19 cellular contexts compared by ENCODE assay signal in the genomic region with DNA sequence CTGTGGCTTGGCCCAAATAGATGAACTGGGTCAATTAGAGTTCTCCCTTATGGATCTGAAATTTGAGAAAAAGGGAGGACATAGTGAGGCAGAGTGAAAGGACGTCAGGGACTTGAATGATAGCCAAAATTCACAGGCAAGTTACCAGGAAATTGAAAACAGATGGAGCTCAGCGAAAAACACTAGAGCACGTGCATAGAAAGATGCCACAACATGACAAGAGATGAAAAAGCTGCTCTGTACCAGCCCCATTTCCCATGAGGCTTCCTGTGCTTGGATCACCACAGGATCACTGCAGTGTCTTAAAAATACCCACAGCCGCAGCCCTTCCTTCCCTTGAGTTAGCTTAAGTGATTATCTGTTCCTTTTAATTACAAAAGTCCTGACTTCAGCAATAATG. TPM values are rescaled to one million over a fixed set of nuclear protein-coding genes. Genes with fewer than 3 reads are reported as not detected.
DNase-seq lines count a peak whose midpoint lies in the region; ATAC-seq and TF ChIP-seq lines count a peak whose summit lies in the region.
"Had no signal": no experiment of that assay in that cellular context is flagged by ENCODE, and none has a peak within 500 bp of the region (broad histone marks: within the 10 kb centered on the region; RNA-seq: fewer than 3 reads in every experiment).

No MANE protein-coding gene starts in this region.

- CTCF ChIA-PET in activated CD8-positive, alpha-beta T cell treated with anti-CD3 and anti-CD28 coated beads, Interleukin-2, amount 10 ng/mL, durations not matched to agents 7 days and 5 days (lab: Charles Lee) = no interaction called here
- CTCF ChIA-PET in activated CD8-positive, alpha-beta T cell treated with anti-CD3 and anti-CD28 coated beads for 36 hours (lab: Charles Lee) = interaction anchor here (1.0 to 2.1 kb wide), 5 partner anchors 18 to 531 kb away, joined by 3 to 8 read pairs (median 5); no protein-coding TSS in a partner anchor

- H3K36me3 Mint-ChIP-seq in activated CD8-positive, alpha-beta T cell treated with anti-CD3 and anti-CD28 coated beads, Interleukin-2, amount 10 ng/mL, durations not matched to agents 7 days and 5 days (ENCODE audit: low read depth) = peaks cover 2% of the 10 kb centered on the region
- peaks cover 2% of the 10 kb centered on the region for H3K36me3 Mint-ChIP-seq in activated CD8-positive, alpha-beta T cell treated with anti-CD3 and anti-CD28 coated beads for 36 hours (ENCODE audit: low read depth)
- no peaks in the 10 kb centered on the region for H3K36me3 Mint-ChIP-seq in neural progenitor cell
- no peaks in the 10 kb centered on the region for H3K36me3 Mint-ChIP-seq in progenitor cell of endocrine pancreas (ENCODE audit: insufficient read depth)

- H3K79me2 ChIP-seq in neural progenitor cell (ENCODE audit: low read depth) = no peaks in the 10 kb centered on the region

- H4K20me1 ChIP-seq in neural progenitor cell (ENCODE audit: low read depth) = no peaks in the 10 kb centered on the region

- no peak overlapping the region for H3K4me2 ChIP-seq in neural progenitor cell

- no peak for TF ChIP-seq CTCF in activated CD8-positive, alpha-beta T cell treated with anti-CD3 and anti-CD28 coated beads for 36 hours (IDR thresholded peaks at IDR 0.05)
- TF ChIP-seq CTCF in astrocyte of the spinal cord (IDR thresholded peaks at IDR 0.05; ENCODE audit: low read depth, low read length) = no peak
- no peak for TF ChIP-seq CTCF in neural progenitor cell (IDR thresholded peaks at IDR 0.05)
- no peak for TF ChIP-seq CTCF in progenitor cell of endocrine pancreas (IDR thresholded peaks at IDR 0.05; ENCODE audit: unreplicated experiment)

- no peaks in the 10 kb centered on the region for H3K27me3 Mint-ChIP-seq in activated CD8-positive, alpha-beta T cell treated with anti-CD3 and anti-CD28 coated beads, Interleukin-2, amount 10 ng/mL, durations not matched to agents 7 days and 5 days (ENCODE audit: low read depth)
- H3K27me3 Mint-ChIP-seq in activated CD8-positive, alpha-beta T cell treated with anti-CD3 and anti-CD28 coated beads for 36 hours = no peaks in the 10 kb centered on the region
- H3K27me3 Mint-ChIP-seq in neural progenitor cell (ENCODE audit: insufficient read depth, low read depth) (no peaks in the 10 kb centered on the region), progenitor cell of endocrine pancreas (no peaks in the 10 kb centered on the region)
- H3K27me3 Mint-ChIP-seq: stimulated activated naive CD8-positive, alpha-beta T cell treated with anti-CD3 and anti-CD28 coated beads, Interleukin-15, amount 100 ng/mL, for 72 hours had no signal

- peaks cover 27% of the 10 kb centered on the region for H3K4me1 Mint-ChIP-seq in activated CD8-positive, alpha-beta T cell treated with anti-CD3 and anti-CD28 coated beads, Interleukin-2, amount 10 ng/mL, durations not matched to agents 7 days and 5 days (ENCODE audit: low read depth)
- H3K4me1 Mint-ChIP-seq in activated CD8-positive, alpha-beta T cell treated with anti-CD3 and anti-CD28 coated beads for 36 hours (ENCODE audit: low read depth) = peaks cover 13% of the 10 kb centered on the region
- no peaks in the 10 kb centered on the region for H3K4me1 Mint-ChIP-seq in neural progenitor cell
- peaks cover 5% of the 10 kb centered on the region for H3K4me1 Mint-ChIP-seq in progenitor cell of endocrine pancreas (ENCODE audit: low read depth)

- peak overlapping the region; percentile 21 for H2AFZ ChIP-seq in neural progenitor cell (replicated peaks)

- no peak for ATAC-seq in activated CD8-positive, alpha-beta T cell treated with anti-CD3 and anti-CD28 coated beads, Interleukin-2, amount 10 ng/mL, durations not matched to agents 7 days and 5 days
- no peak for ATAC-seq in activated CD8-positive, alpha-beta T cell treated with anti-CD3 and anti-CD28 coated beads for 36 hours
- ATAC-seq in HG02970 (IDR thresholded peaks at IDR 0.05; ENCODE audit: low FRiP score, unreplicated experiment) = no peak
- ATAC-seq: HepG2; right cardiac atrium; stimulated activated naive CD8-positive, alpha-beta T cell treated with anti-CD3 and anti-CD28 coated beads, Interleukin-15, amount 100 ng/mL, for 72 hours had no signal

- H3K36me3 ChIP-seq in neural progenitor cell = no peaks in the 10 kb centered on the region
- H3K36me3 ChIP-seq: neutrophil, WERI-Rb-1 had no signal

- no peak overlapping the region for H3K9ac ChIP-seq in neural progenitor cell

- H3K27ac Mint-ChIP-seq in activated CD8-positive, alpha-beta T cell treated with anti-CD3 and anti-CD28 coated beads, Interleukin-2, amount 10 ng/mL, durations not matched to agents 7 days and 5 days = no peak overlapping the region
- H3K27ac Mint-ChIP-seq in activated CD8-positive, alpha-beta T cell treated with anti-CD3 and anti-CD28 coated beads for 36 hours = no peak overlapping the region
- H3K27ac Mint-ChIP-seq in neural progenitor cell (no peak overlapping the region), progenitor cell of endocrine pancreas (no peak overlapping the region)

- peak; percentile 36 for DNase-seq in activated CD8-positive, alpha-beta T cell treated with anti-CD3 and anti-CD28 coated beads, Interleukin-2, amount 10 ng/mL, durations not matched to agents 7 days and 5 days
- DNase-seq in activated CD8-positive, alpha-beta T cell treated with anti-CD3 and anti-CD28 coated beads for 36 hours = no peak
- DNase-seq in Kasumi-1 (lab: John Stamatoyannopoulos, UW) = peak; percentile 36 to 46
- peak; percentile 12 for DNase-seq in astrocyte of the spinal cord (ENCODE audit: low read depth, low spot score)
- no peak for DNase-seq in neural progenitor cell (ENCODE audit: low spot score)
- DNase-seq in NCI-H526 (lab: John Stamatoyannopoulos, UW) = no peak
- DNase-seq in progenitor cell of endocrine pancreas (ENCODE audit: low spot score, unreplicated experiment) = no peak
- DNase-seq: 8988T; central memory CD4-positive, alpha-beta T cell; COR-L47; effector CD8-positive, alpha-beta T cell; NCI-H2081; NCI-H774; right cardiac atrium; stimulated activated naive CD8-positive, alpha-beta T cell treated with anti-CD3 and anti-CD28 coated beads, Interleukin-15, amount 100 ng/mL, for 72 hours; WERI-Rb-1 had no signal

- no peak overlapping the region for H3K4me3 Mint-ChIP-seq in activated CD8-positive, alpha-beta T cell treated with anti-CD3 and anti-CD28 coated beads, Interleukin-2, amount 10 ng/mL, durations not matched to agents 7 days and 5 days
- no peak overlapping the region for H3K4me3 Mint-ChIP-seq in activated CD8-positive, alpha-beta T cell treated with anti-CD3 and anti-CD28 coated beads for 36 hours
- H3K4me3 Mint-ChIP-seq in neural progenitor cell (no peak overlapping the region), progenitor cell of endocrine pancreas (ENCODE audit: low read depth) (no peak overlapping the region)
- H3K4me3 Mint-ChIP-seq: stimulated activated naive CD8-positive, alpha-beta T cell treated with anti-CD3 and anti-CD28 coated beads, Interleukin-15, amount 100 ng/mL, for 72 hours had no signal

- H3F3A ChIP-seq in neural progenitor cell (ENCODE audit: low read depth) = no peaks in the 10 kb centered on the region

- H3K4me3 ChIP-seq in astrocyte of the spinal cord (ENCODE audit: low read depth, low read length) (no peak overlapping the region), neural progenitor cell (no peak overlapping the region)

- no peak overlapping the region for H3K27ac ChIP-seq in neural progenitor cell
- H3K27ac ChIP-seq: neutrophil, WERI-Rb-1 had no signal

- no peaks in the 10 kb centered on the region for H3K27me3 ChIP-seq in neural progenitor cell

- POLR2A ChIA-PET in activated CD8-positive, alpha-beta T cell treated with anti-CD3 and anti-CD28 coated beads, Interleukin-2, amount 10 ng/mL, durations not matched to agents 7 days and 5 days (lab: Charles Lee) = no interaction called here
- POLR2A ChIA-PET in activated CD8-positive, alpha-beta T cell treated with anti-CD3 and anti-CD28 coated beads for 36 hours (lab: Charles Lee) = interaction anchor here (0.6 kb wide), 1 partner anchor 222 kb away, joined by 3 read pairs; no protein-coding TSS in a partner anchor

- no peaks in the 10 kb centered on the region for H3K9me3 ChIP-seq in neural progenitor cell (ENCODE audit: low read depth)
- H3K9me3 ChIP-seq: neutrophil had no signal

- in situ Hi-C loops in astrocyte of the spinal cord (cut with HindIII; ENCODE audit: low sequenced_read_pairs) = no loop called here

- intact Hi-C loops in activated CD8-positive, alpha-beta T cell treated with anti-CD3 and anti-CD28 coated beads for 36 hours (cut with micrococcal nuclease) = no loop called here

- H3K9me3 Mint-ChIP-seq in activated CD8-positive, alpha-beta T cell treated with anti-CD3 and anti-CD28 coated beads, Interleukin-2, amount 10 ng/mL, durations not matched to agents 7 days and 5 days (ENCODE audit: insufficient read depth) = peaks cover 9% of the 10 kb centered on the region
- peaks cover 5% of the 10 kb centered on the region for H3K9me3 Mint-ChIP-seq in activated CD8-positive, alpha-beta T cell treated with anti-CD3 and anti-CD28 coated beads for 36 hours
- H3K9me3 Mint-ChIP-seq in neural progenitor cell (no peaks in the 10 kb centered on the region), progenitor cell of endocrine pancreas (ENCODE audit: low read depth) (no peaks in the 10 kb centered on the region)

- H3K4me1 ChIP-seq in neural progenitor cell = no peaks in the 10 kb centered on the region

RNA-seq across cellular contexts. Expression of gene HOMER1, which starts 39.0 kb away (rescaled TPM):
- 1 to 10 TPM; 2.4 to 3.1 TPM for total RNA-seq in activated CD8-positive, alpha-beta T cell treated with anti-CD3 and anti-CD28 coated beads, Interleukin-2, amount 10 ng/mL, durations not matched to agents 7 days and 5 days
- total RNA-seq in activated CD8-positive, alpha-beta T cell treated with anti-CD3 and anti-CD28 coated beads for 36 hours = 10 to 100 TPM; 11.4 to 13.7 TPM
- total RNA-seq in neural progenitor cell (ENCODE audit: low replicate concordance) = 30.8 and 41.6 TPM in 2 replicates
- 22.3 and 29.3 TPM in 2 replicates for total RNA-seq in progenitor cell of endocrine pancreas

RNA-seq across cellular contexts. Expression of gene TENT2, which starts 59.3 kb away (rescaled TPM):
- total RNA-seq in activated CD8-positive, alpha-beta T cell treated with anti-CD3 and anti-CD28 coated beads, Interleukin-2, amount 10 ng/mL, durations not matched to agents 7 days and 5 days = 10 to 100 TPM; 73.5 to 78.7 TPM
- 10 to 100 TPM; 70.2 to 71.8 TPM for total RNA-seq in activated CD8-positive, alpha-beta T cell treated with anti-CD3 and anti-CD28 coated beads for 36 hours
- total RNA-seq in neural progenitor cell (ENCODE audit: low replicate concordance) = 53.2 and 75.0 TPM in 2 replicates
- total RNA-seq in progenitor cell of endocrine pancreas = 74.1 and 77.1 TPM in 2 replicates

Comparison
In these comparisons a context has a peak if more than half of its experiments do, and no peak if none do; other contexts are left out.
1. DNase-seq: peak in activated CD8-positive, alpha-beta T cell treated with anti-CD3 and anti-CD28 coated beads, Interleukin-2, amount 10 ng/mL, durations not matched to agents 7 days and 5 days (single experiment), Kasumi-1 (2 of 2) and astrocyte of the spinal cord (single experiment); none in activated CD8-positive, alpha-beta T cell treated with anti-CD3 and anti-CD28 coated beads for 36 hours (single experiment), neural progenitor cell (single experiment), NCI-H526 (0 of 2) and progenitor cell of endocrine pancreas (single experiment).